In the genomic region with DNA sequence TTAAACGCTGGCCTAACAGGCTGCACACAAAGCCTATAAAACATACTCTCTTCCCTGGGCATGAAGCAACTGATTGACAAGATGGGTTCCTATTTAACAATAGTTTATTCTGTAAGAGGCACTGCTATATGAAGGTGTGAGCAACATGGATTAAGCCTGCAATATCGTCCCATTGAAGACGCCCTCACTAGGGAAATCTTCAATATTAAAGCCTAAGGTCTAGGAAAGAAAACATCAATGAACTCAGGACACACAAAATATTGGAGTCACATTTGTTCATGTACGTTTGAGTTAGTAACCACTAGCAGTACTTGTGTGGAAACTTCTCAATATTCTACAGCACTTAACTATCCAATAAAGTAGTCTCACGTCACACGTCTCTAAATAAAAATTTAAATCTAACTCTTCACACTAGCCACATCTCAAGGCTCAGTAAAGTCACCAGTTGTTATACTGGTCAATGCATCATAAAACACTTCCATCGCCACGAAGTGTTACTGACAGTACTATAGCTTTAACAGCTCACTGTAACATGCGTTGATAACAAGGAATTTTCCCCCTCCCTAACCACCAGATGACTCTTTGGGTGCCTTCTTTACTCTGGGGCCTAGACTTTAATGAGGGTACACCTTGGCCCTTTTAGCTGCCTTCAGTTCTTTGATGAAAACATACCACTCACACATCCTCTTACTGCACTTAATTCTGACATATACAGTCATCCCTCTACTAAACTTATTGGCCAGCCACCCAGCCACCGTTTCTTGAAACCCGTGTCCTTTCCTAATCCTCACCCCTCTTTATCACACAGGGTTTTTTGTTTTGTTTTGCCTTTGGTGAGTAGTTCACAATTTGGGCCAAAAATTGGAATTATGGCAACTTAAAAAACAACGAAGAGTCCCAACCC, we compare ENCODE assay signal across 2 cellular contexts.
A peak's percentile ranks its signal among the peaks of the same experiment; 100 is the strongest.
TF ChIP-seq lines count a peak whose summit lies in the region.

No MANE protein-coding gene starts in this region.

TF ChIP-seq in HEK293, 187 proteins besides CTCF, POLR2A, EP300 and RAD21:
- TF ChIP-seq ZNF747 (tag by site-specific recombination; IDR thresholded peaks at IDR 0.05): no peak
- peak; percentile 27; the same call in 1 of the 2 replicates for TF ChIP-seq ZNF600 (tag by site-specific recombination; IDR thresholded peaks at IDR 0.05)
- no peak for TF ChIP-seq ZNF394 (tag by site-specific recombination; IDR thresholded peaks at IDR 0.05; ENCODE audit: borderline replicate concordance)
- TF ChIP-seq ZNF76 (tag by site-specific recombination; IDR thresholded peaks at IDR 0.05; ENCODE audit: borderline replicate concordance, low read depth): no peak
TF ChIP-seq in HEK293: peak in this region for 1.

TF ChIP-seq in H1, 55 proteins besides CTCF, POLR2A, EP300 and RAD21:
- peak; percentile 82 for TF ChIP-seq POLR2AphosphoS5 (IDR thresholded peaks at IDR 0.05; ENCODE audit: low read depth, low read length)
- TF ChIP-seq TCF12 (IDR thresholded peaks at IDR 0.05; ENCODE audit: low read depth, low read length): no peak
- TF ChIP-seq TEAD4 (IDR thresholded peaks at IDR 0.05; ENCODE audit: low read depth, low read length): no peak
